ENCODE assay signal across 1 cellular context in genomic region chr2:46193855-46194254, GRCh38.
TF ChIP-seq lines count a peak whose summit lies in the region.

No MANE protein-coding gene starts in this region.

TF ChIP-seq in IMR-90, 13 proteins besides CTCF, POLR2A, EP300 and RAD21 (continued from another document):
- TF ChIP-seq, protein P1, sequence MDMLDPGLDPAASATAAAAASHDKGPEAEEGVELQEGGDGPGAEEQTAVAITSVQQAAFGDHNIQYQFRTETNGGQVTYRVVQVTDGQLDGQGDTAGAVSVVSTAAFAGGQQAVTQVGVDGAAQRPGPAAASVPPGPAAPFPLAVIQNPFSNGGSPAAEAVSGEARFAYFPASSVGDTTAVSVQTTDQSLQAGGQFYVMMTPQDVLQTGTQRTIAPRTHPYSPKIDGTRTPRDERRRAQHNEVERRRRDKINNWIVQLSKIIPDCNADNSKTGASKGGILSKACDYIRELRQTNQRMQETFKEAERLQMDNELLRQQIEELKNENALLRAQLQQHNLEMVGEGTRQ (IDR thresholded peaks at IDR 0.05; ENCODE audit: low read depth, low read length): no peak
